ENCODE assay signal across 9 cellular contexts in the genomic region with DNA sequence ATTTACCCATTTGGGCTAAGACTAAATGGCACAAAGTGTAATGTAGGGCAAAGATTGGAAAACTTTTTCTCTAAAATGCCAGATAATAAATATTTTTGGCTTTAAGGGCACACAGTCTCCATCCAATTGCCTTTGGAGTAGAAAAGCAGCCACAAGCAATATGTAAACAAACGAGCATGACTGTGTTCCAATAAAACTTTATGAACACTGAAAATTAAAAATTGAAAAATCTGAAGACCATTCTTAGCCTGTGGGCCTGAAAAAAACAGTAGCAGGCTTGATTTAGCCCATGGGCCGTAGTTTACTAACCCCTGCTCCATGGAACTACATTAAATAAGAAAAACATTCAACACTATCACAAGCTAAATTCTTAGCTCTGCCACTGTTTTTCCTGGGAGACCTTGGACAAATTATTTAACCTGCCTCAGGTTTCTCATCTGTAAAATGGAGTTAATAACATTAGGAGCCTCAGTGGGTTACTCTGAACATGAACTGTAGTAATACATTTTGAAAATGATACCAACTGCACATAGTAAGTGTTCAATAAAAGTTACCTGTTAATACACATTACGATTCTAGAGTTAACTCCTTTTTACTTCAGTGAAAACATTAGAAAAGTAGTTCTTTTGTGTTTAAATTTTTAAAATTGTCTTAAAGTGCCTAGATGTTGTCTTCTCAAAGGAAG. TPM values are rescaled to one million over a fixed set of nuclear protein-coding genes. Genes with fewer than 3 reads are reported as not detected.
DNase-seq lines count a peak whose midpoint lies in the region; ATAC-seq and TF ChIP-seq lines count a peak whose summit lies in the region.
"Had no signal": no experiment of that assay in that cellular context is flagged by ENCODE, and none has a peak within 500 bp of the region (broad histone marks: within the 10 kb centered on the region; RNA-seq: fewer than 3 reads in every experiment).

No MANE protein-coding gene starts in this region.

- ATAC-seq in HG02759 (IDR thresholded peaks at IDR 0.05; ENCODE audit: unreplicated experiment) = no peak

- H3F3A ChIP-seq in PC-9 (ENCODE audit: insufficient read depth, low read depth) = no peaks in the 10 kb centered on the region; the same call in 1 of the 2 replicates

- no peaks in the 10 kb centered on the region for H3K9me3 ChIP-seq in PC-9 (ENCODE audit: insufficient read depth, low read depth)
- H3K9me3 ChIP-seq in esophagus (ENCODE audit: control insufficient read depth in 2 of 2, insufficient read depth in 1 of 2, low read depth in 1 of 2, low read length in 1 of 2) = no peaks in the 10 kb centered on the region
- no peaks in the 10 kb centered on the region for H3K9me3 ChIP-seq in sigmoid colon
- H3K9me3 ChIP-seq: mucosa of descending colon had no signal

- H2AFZ ChIP-seq in PC-9 = peak overlapping the region; percentile 94

- no peaks in the 10 kb centered on the region for H3K79me2 ChIP-seq in PC-9 (ENCODE audit: low read depth)

- DNase-seq in PC-9 = no peak
- DNase-seq in sigmoid colon = no peak
- DNase-seq in GM19240 (ENCODE audit: insufficient read length, low spot score) = no peak
- DNase-seq in hypothalamus (lab: John Stamatoyannopoulos, UW) = no peak
- no peak for DNase-seq in ureter (ENCODE audit: low spot score)

- no peaks in the 10 kb centered on the region for H3K27me3 ChIP-seq in PC-9 (ENCODE audit: insufficient read depth, low read depth)
- H3K27me3 ChIP-seq in esophagus (ENCODE audit: control insufficient read depth in 1 of 2, insufficient read depth in 2 of 2, low read length in 2 of 2) = no peaks in the 10 kb centered on the region
- no peaks in the 10 kb centered on the region for H3K27me3 ChIP-seq in sigmoid colon

- CTCF ChIA-PET in PC-9 (lab: Charles Lee) = no interaction called here

- H3K27ac ChIP-seq in PC-9 = 0 out of 2 replicates have a peak overlapping the region, but pooled peaks have one; percentile 76
- peak overlapping the region; percentile 91 to 95 for H3K27ac ChIP-seq in esophagus (ENCODE audit: low read depth in 2 of 2, low read length in 1 of 2)
- H3K27ac ChIP-seq in sigmoid colon = peak overlapping the region in 3 of 4 donors; percentile 77 to 87 (median 80)

- peak overlapping the region; percentile 77 for H3K4me2 ChIP-seq in PC-9

- H3K4me3 ChIP-seq in GM08714 (ENCODE audit: low read length) = peak overlapping the region; percentile 92
- H3K4me3 ChIP-seq in PC-9 = peak overlapping the region; percentile 78
- peak overlapping the region; percentile 85 to 90 for H3K4me3 ChIP-seq in esophagus (ENCODE audit: low read depth in 1 of 2, low read length in 2 of 2)
- peak overlapping the region; percentile 65 to 93 (median 82) for H3K4me3 ChIP-seq in sigmoid colon

- no peak for TF ChIP-seq EP300 in sigmoid colon (IDR thresholded peaks at IDR 0.05)

- no peak for TF ChIP-seq POLR2A in sigmoid colon (IDR thresholded peaks at IDR 0.05)

- no peaks in the 10 kb centered on the region for H3K9me2 ChIP-seq in PC-9 (ENCODE audit: insufficient read depth)

- intact Hi-C loops in PC-9 (cut with micrococcal nuclease; ENCODE audit: unreplicated experiment) (no loop called here), sigmoid colon (cut with DNase I) (no loop called here)

- no peak for TF ChIP-seq CTCF in PC-9 (conservative IDR thresholded peaks at IDR 0.05)
- no peak for TF ChIP-seq CTCF in sigmoid colon (IDR thresholded peaks at IDR 0.05)

- H3K4me1 ChIP-seq in PC-9 (replicated peaks; ENCODE audit: insufficient read depth) (no peaks in the 10 kb centered on the region), esophagus (ENCODE audit: control insufficient read depth in 2 of 2, insufficient read depth in 2 of 2, low read length in 1 of 2) (no peaks in the 10 kb centered on the region), sigmoid colon (peaks cover 0 to 22% (median 12%) of the 10 kb centered on the region in 4 donors)

- H4K20me1 ChIP-seq in PC-9 (ENCODE audit: insufficient read depth) = no peaks in the 10 kb centered on the region

- 63 to 65% methylated on average over 3 of the region's 3 CpGs for WGBS in esophagus, 2 donors
- WGBS in sigmoid colon, 2 donors = 50 to 55% methylated on average over 3 of the region's 3 CpGs

- no TSS peak for BruUV-seq in PC-9 (replicated peaks; lab: Mats Ljungman, UMichigan)

- H3K36me3 ChIP-seq in PC-9 (ENCODE audit: low read depth) (no peaks in the 10 kb centered on the region), esophagus (ENCODE audit: control insufficient read depth in 2 of 2, insufficient read depth in 2 of 2, low read length in 1 of 2) (no peaks in the 10 kb centered on the region), sigmoid colon (no peaks in the 10 kb centered on the region)

- POLR2A ChIA-PET in PC-9 (lab: Charles Lee; ENCODE audit: unreplicated experiment) = no interaction called here

RNA-seq across cellular contexts. Expression of gene IFIH1, which starts 1.3 kb away (rescaled TPM):
- total RNA-seq in PC-9 (2021) = 4.7 and 4.8 TPM in 2 replicates
- polyA plus RNA-seq in esophagus = 1 to 10 TPM; 5.3 to 7.2 TPM
- 10 to 100 TPM in 3 of 4 donors, 1 to 10 TPM in 1; 8.8 to 14.6 (median 11.1) TPM for total RNA-seq in sigmoid colon
- polyA plus RNA-seq in sigmoid colon = 10 to 100 TPM in 2 of 3 donors, 1 to 10 TPM in 1; 9.0 to 16.0 (median 12.0) TPM
- 15.2 TPM for total RNA-seq in ureter

RNA-seq across cellular contexts. Expression of gene GCA, which starts 26.7 kb away (rescaled TPM):
- total RNA-seq in PC-9 (2021) (13.4 and 14.9 TPM in 2 replicates), sigmoid colon (10 to 100 TPM; 10.9 to 24.8 (median 11.2) TPM), ureter (27.5 TPM)
- polyA plus RNA-seq in esophagus (1 to 10 TPM; 6.5 to 7.1 TPM), sigmoid colon (10 to 100 TPM; 24.1 to 27.6 (median 24.3) TPM)
